Comparison of ENCODE assay signal across 23 cellular contexts in the genomic region with DNA sequence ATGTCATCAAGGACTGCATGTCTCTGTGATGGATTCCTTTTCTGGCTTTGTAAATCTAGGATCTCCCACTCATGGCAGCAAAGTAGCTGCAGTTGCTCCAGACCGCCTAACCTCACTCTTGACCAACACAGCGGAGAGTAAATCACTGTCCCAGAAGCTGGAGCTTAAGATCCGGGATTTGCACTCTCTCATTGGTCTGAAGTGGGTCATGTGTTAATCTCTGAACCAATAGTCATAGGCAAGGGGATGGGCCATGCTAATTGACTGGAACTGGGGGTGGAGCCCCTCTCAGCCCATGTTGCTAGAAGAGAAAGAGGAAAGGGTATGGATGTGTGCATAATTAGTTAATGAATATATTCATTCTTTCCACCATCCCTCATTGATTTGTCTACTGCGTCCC. TPM values are rescaled to one million over a fixed set of nuclear protein-coding genes. Genes with fewer than 3 reads are reported as not detected.
DNase-seq lines count a peak whose midpoint lies in the region; ATAC-seq and TF ChIP-seq lines count a peak whose summit lies in the region.
"Had no signal": no experiment of that assay in that cellular context is flagged by ENCODE, and none has a peak within 500 bp of the region (broad histone marks: within the 10 kb centered on the region; RNA-seq: fewer than 3 reads in every experiment).

No MANE protein-coding gene starts in this region.

- H3K4me1 ChIP-seq in DND-41 (ENCODE audit: insufficient read depth, low read length): peaks cover 13% of the 10 kb centered on the region
- H3K4me1 ChIP-seq: prostate gland had no signal

- H3K9ac ChIP-seq in DND-41 (ENCODE audit: low read depth, low read length): no peak overlapping the region

- no peak overlapping the region for H3K27ac ChIP-seq in DND-41 (ENCODE audit: low read length)
- H3K27ac ChIP-seq: prostate gland, vagina, WERI-Rb-1 had no signal

- H3K79me2 ChIP-seq in DND-41 (ENCODE audit: insufficient read depth, low read length): peaks cover 76% of the 10 kb centered on the region

- H3K27me3 ChIP-seq in DND-41 (ENCODE audit: insufficient read depth, low read length, poor library complexity): no peaks in the 10 kb centered on the region
- H3K27me3 ChIP-seq: vagina had no signal

- no peak for ATAC-seq in DND-41 (ENCODE audit: insufficient read depth, low read depth)
- ATAC-seq in GM19035 (IDR thresholded peaks at IDR 0.05; ENCODE audit: unreplicated experiment): no peak
- no peak for ATAC-seq in GM21423 (IDR thresholded peaks at IDR 0.05; ENCODE audit: unreplicated experiment)
- ATAC-seq: T-cell had no signal

- in situ Hi-C loops in GM13977 (cut with MboI; ENCODE audit: low pct_unique_long_range_greater_than_20kb, low sequenced_read_pairs, unreplicated experiment): no loop called here

- H3K4me3 ChIP-seq in DND-41 (ENCODE audit: low read depth in 1 of 2, low read length in 2 of 2): no peak overlapping the region
- H3K4me3 ChIP-seq: lung, prostate gland, skin epidermis, vagina had no signal

- H3K4me2 ChIP-seq in DND-41 (ENCODE audit: insufficient read depth, low read length): no peak overlapping the region

- TF ChIP-seq CTCF in DND-41 (IDR thresholded peaks at IDR 0.05; ENCODE audit: borderline replicate concordance, extremely low read depth, low read length, poor library complexity, severe bottlenecking): no peak
- TF ChIP-seq CTCF in GM13977 (IDR thresholded peaks at IDR 0.05; ENCODE audit: extremely low read depth, insufficient read depth, missing control alignments): no peak

- H3K9me3 ChIP-seq in DND-41 (ENCODE audit: insufficient read depth, low read length, severe bottlenecking): no peaks in the 10 kb centered on the region
- H3K9me3 ChIP-seq: prostate gland, vagina had no signal

- H4K20me1 ChIP-seq in DND-41 (ENCODE audit: insufficient read depth, low read length): peaks cover 5% of the 10 kb centered on the region; the same call in 1 of the 2 replicates

- no peaks in the 10 kb centered on the region; the same call in 1 of the 2 replicates for H3K36me3 ChIP-seq in DND-41 (ENCODE audit: insufficient read depth, low read length)
- H3K36me3 ChIP-seq: prostate gland, vagina, WERI-Rb-1 had no signal

- DNase-seq in A172 (ENCODE audit: low spot score) (peak; percentile 37), DND-41 (peak; percentile 25), MV-4-11 (lab: John Stamatoyannopoulos, UW) (peak; percentile 46), dermis blood vessel endothelial cell (peak; percentile 10), GM13977 (ENCODE audit: low spot score) (no peak), DMS 273 treated with DMSO at 0.1 percent for 48 hours (lab: John Stamatoyannopoulos, UW) (no peak)
- DNase-seq: amniotic stem cell; central memory CD4-positive, alpha-beta T cell; COR-L47; effector CD4-positive, alpha-beta T cell; head of caudate nucleus; NCI-H1048; NCI-H2029 treated with DMSO at 0.1 percent for 48 hours; nephron progenitor cell; stimulated activated CD4-positive, alpha-beta T cell treated with anti-CD3 and anti-CD28 coated beads, Interleukin-2, amount 100 ng/mL, for 48 hours; T-cell; WERI-Rb-1 had no signal

- H2AFZ ChIP-seq in DND-41 (ENCODE audit: low read depth, low read length): no peak overlapping the region

RNA-seq across cellular contexts. Expression of a gene that starts 34.0 kb away (rescaled TPM):
- total RNA-seq in A172 (2014; rRNA removed; shearing (Covaris generic)): 0.14 TPM in 1 of 2 replicates, not detected in the other
- 0.09 TPM in 1 of 2 replicates, not detected in the other for total RNA-seq in dermis blood vessel endothelial cell

RNA-seq across cellular contexts. Expression of a gene that starts 39.3 kb away (rescaled TPM):
- not detected in 2 replicates for total RNA-seq in A172 (2014; rRNA removed; shearing (Covaris generic))
- total RNA-seq in dermis blood vessel endothelial cell: 6.0 and 6.3 TPM in 2 replicates

Comparison
In these comparisons a context has a peak if more than half of its experiments do, and no peak if none do; other contexts are left out.
1. DNase-seq: peak in A172 (single experiment), DND-41 (single experiment), MV-4-11 (single experiment) and dermis blood vessel endothelial cell (single experiment); none in GM13977 (single experiment) and DMS 273 treated with DMSO at 0.1 percent for 48 hours (single experiment).